Comparison of ENCODE assay signal across 8 cellular contexts in the genomic region with DNA sequence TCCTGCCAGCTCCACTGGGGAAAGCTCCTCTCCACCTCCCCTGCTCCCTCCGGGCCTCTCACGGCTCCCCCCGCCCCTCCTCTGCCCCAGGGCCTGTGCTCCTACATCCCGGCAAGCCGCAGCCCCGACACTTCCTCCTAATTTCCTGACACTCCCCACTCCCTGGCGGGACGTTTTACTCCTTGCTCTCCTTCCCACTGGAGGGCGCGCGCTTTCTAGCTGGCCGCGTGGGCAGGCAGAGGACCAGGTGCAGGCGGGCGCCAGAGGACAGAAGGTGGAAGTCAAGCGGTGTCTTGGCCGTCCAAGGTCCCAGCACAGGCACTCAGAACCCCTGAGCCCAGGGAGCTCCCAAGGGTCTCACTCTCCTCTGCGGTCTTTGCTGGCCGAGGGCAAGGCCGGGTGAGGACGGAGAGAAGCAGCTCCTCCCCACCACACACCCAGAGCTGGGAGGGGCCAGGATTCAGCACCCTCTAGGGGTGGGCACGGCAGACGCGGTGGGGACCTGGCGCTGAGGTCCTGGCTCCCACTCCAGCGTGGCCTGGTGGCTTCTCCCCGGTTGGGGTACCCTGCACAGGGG. TPM values are rescaled to one million over a fixed set of nuclear protein-coding genes. Genes with fewer than 3 reads are reported as not detected.
DNase-seq lines count a peak whose midpoint lies in the region; ATAC-seq and TF ChIP-seq lines count a peak whose summit lies in the region.

No MANE protein-coding gene starts in this region.

- peak in 1 of 5 donors; percentile 43 for DNase-seq in CD4-positive, alpha-beta memory T cell
- peak; percentile 67 for DNase-seq in HCEC 1CT
- no peak for DNase-seq in T-helper 17 cell
- DNase-seq in fibroblast of peridontal ligament (ENCODE audit: extremely low read depth): peak; percentile 17
- DNase-seq in nephron progenitor cell: peak; percentile 57
- no peak for DNase-seq in NCI-H2227 (lab: John Stamatoyannopoulos, UW; ENCODE audit: unreplicated experiment)
- DNase-seq in hippocampal formation (lab: John Stamatoyannopoulos, UW): no peak

- H3K36me3 ChIP-seq in CD4-positive, alpha-beta memory T cell (ENCODE audit: insufficient read depth, low read length): no peaks in the 10 kb centered on the region

- peak overlapping the region in 3 of 8 donors; percentile 25 to 61 (median 52) for H3K4me3 Mint-ChIP-seq in CD4-positive, alpha-beta memory T cell
- peak overlapping the region; percentile 79 for H3K4me3 Mint-ChIP-seq in T-helper 17 cell
- H3K4me3 Mint-ChIP-seq in nephron progenitor cell: no peak overlapping the region

- intact Hi-C loops in CD4-positive, alpha-beta memory T cell (cut with micrococcal nuclease): loop anchor here (10.0 kb wide), 1 partner anchor 1353 kb away; a partner anchor contains a TSS

- H3K27me3 Mint-ChIP-seq in CD4-positive, alpha-beta memory T cell: peaks cover 0 to 4% of the 10 kb centered on the region in 2 donors
- H3K27me3 Mint-ChIP-seq in T-helper 17 cell (no peaks in the 10 kb centered on the region), nephron progenitor cell (ENCODE audit: low read depth, poor library complexity) (peaks cover 18% of the 10 kb centered on the region)

- peaks cover 17 to 57% (median 39%) of the 10 kb centered on the region in 4 donors for H3K4me1 Mint-ChIP-seq in CD4-positive, alpha-beta memory T cell
- H3K4me1 Mint-ChIP-seq in T-helper 17 cell (peaks cover 31% of the 10 kb centered on the region), nephron progenitor cell (peaks cover 46% of the 10 kb centered on the region)

- no peak for ATAC-seq in T-helper 17 cell
- no peak for ATAC-seq in GM18867 (IDR thresholded peaks at IDR 0.05; ENCODE audit: unreplicated experiment)

- peak; percentile 18 for TF ChIP-seq CTCF in nephron progenitor cell (IDR thresholded peaks at IDR 0.05)

- H3K27ac Mint-ChIP-seq in CD4-positive, alpha-beta memory T cell: peak overlapping the region; percentile 70 to 93 (median 79)
- H3K27ac Mint-ChIP-seq in T-helper 17 cell (peak overlapping the region; percentile 91), nephron progenitor cell (no peak overlapping the region)

- H3K4me1 ChIP-seq in CD4-positive, alpha-beta memory T cell (ENCODE audit: insufficient read depth, low read length): peaks cover 51% of the 10 kb centered on the region

- H3K27ac ChIP-seq in CD4-positive, alpha-beta memory T cell (ENCODE audit: low read depth, low read length): peak overlapping the region; percentile 72

- POLR2A ChIA-PET in CD4-positive, alpha-beta memory T cell (lab: Charles Lee; ENCODE audit: partially characterized antibody): interaction anchor here (0.7 to 13.2 kb wide), 6 partner anchors 10 to 78 kb away, joined by 3 to 236 read pairs (median 5); a partner anchor contains a TSS

- H3K4me3 ChIP-seq in CD4-positive, alpha-beta memory T cell (ENCODE audit: low read length in 2 of 2): peak overlapping the region in 1 of 2 donors; percentile 34

- H3K27me3 ChIP-seq in CD4-positive, alpha-beta memory T cell (ENCODE audit: insufficient read depth, low read length): no peaks in the 10 kb centered on the region

- CTCF ChIA-PET in CD4-positive, alpha-beta memory T cell (lab: Charles Lee; ENCODE audit: partially characterized antibody): interaction anchor here (0.7 to 5.6 kb wide), 8 partner anchors 18 to 114 kb away, joined by 4 to 22 read pairs (median 7); no protein-coding TSS in a partner anchor

- H3K36me3 Mint-ChIP-seq in CD4-positive, alpha-beta memory T cell: peaks cover 0 to 5% of the 10 kb centered on the region in 2 donors
- peaks cover 3% of the 10 kb centered on the region for H3K36me3 Mint-ChIP-seq in T-helper 17 cell (ENCODE audit: low read depth)
- H3K36me3 Mint-ChIP-seq in nephron progenitor cell (ENCODE audit: low read depth): no peaks in the 10 kb centered on the region

- H3K9me3 Mint-ChIP-seq in CD4-positive, alpha-beta memory T cell: no peaks in the 10 kb centered on the region
- no peaks in the 10 kb centered on the region for H3K9me3 Mint-ChIP-seq in nephron progenitor cell

- no peaks in the 10 kb centered on the region for H3K9me3 ChIP-seq in CD4-positive, alpha-beta memory T cell (ENCODE audit: control insufficient read depth in 1 of 2, low read length in 2 of 2)
- no peaks in the 10 kb centered on the region for H3K9me3 ChIP-seq in T-helper 17 cell (ENCODE audit: control insufficient read depth, low read length, poor library complexity, severe bottlenecking)

RNA-seq across cellular contexts. Expression of a gene that starts 19.1 kb away (rescaled TPM):
- 10 to 100 TPM; 87.2 to 90.3 TPM for total RNA-seq in CD4-positive, alpha-beta memory T cell
- 10 to 100 TPM; 63.9 to 97.8 TPM for polyA plus RNA-seq in CD4-positive, alpha-beta memory T cell
- 100 to 1,000 TPM; 157 to 188 TPM for total RNA-seq in T-helper 17 cell

RNA-seq across cellular contexts. Expression of a gene that starts 19.9 kb away (rescaled TPM):
- not detected for total RNA-seq in CD4-positive, alpha-beta memory T cell
- not detected for polyA plus RNA-seq in CD4-positive, alpha-beta memory T cell
- under 1 TPM; 0.21 to 0.52 TPM for total RNA-seq in T-helper 17 cell

RNA-seq across cellular contexts. Expression of a gene that starts 27.6 kb away (rescaled TPM):
- total RNA-seq in CD4-positive, alpha-beta memory T cell: not detected
- not detected for polyA plus RNA-seq in CD4-positive, alpha-beta memory T cell
- total RNA-seq in T-helper 17 cell: not detected

RNA-seq across cellular contexts. Expression of a gene that starts 51.1 kb away (rescaled TPM):
- 10 to 100 TPM; 66.5 to 74.0 TPM for total RNA-seq in CD4-positive, alpha-beta memory T cell
- 10 to 100 TPM; 14.1 to 40.8 TPM for polyA plus RNA-seq in CD4-positive, alpha-beta memory T cell
- 10 to 100 TPM; 73.6 to 75.4 TPM for total RNA-seq in T-helper 17 cell

RNA-seq across cellular contexts. Expression of a gene that starts 51.1 kb away (rescaled TPM):
- total RNA-seq in CD4-positive, alpha-beta memory T cell: 10 to 100 TPM; 31.5 to 33.1 TPM
- 100 to 1,000 TPM in 1 of 2 donors, 10 to 100 TPM in 1; 69.0 to 107 TPM for polyA plus RNA-seq in CD4-positive, alpha-beta memory T cell
- total RNA-seq in T-helper 17 cell: 10 to 100 TPM; 28.1 to 33.2 TPM

Comparison
In these comparisons a context has a peak if more than half of its experiments do, and no peak if none do; other contexts are left out.
1. DNase-seq: peak in HCEC 1CT (single experiment), fibroblast of peridontal ligament (single experiment) and nephron progenitor cell (single experiment); none in T-helper 17 cell (0 of 3), NCI-H2227 (single experiment) and hippocampal formation (0 of 2).